In genomic region chrX:107677501-107677901, GRCh38 we compare ENCODE assay signal across 9 cellular contexts. TPM values are rescaled to one million over a fixed set of nuclear protein-coding genes. Genes with fewer than 3 reads are reported as not detected.
DNase-seq lines count a peak whose midpoint lies in the region; ATAC-seq, FAIRE-seq and TF ChIP-seq lines count a peak whose summit lies in the region.
"Had no signal": no experiment of that assay in that cellular context is flagged by ENCODE, and none has a peak within 500 bp of the region (broad histone marks: within the 10 kb centered on the region; RNA-seq: fewer than 3 reads in every experiment).

No MANE protein-coding gene starts in this region.

- H3K4me1 Mint-ChIP-seq in activated naive CD4-positive, alpha-beta T cell treated with anti-CD3 and anti-CD28 coated beads, Interleukin-2, amount 50 U/mL, for 24 hours, result peaks cover 67% of the 10 kb centered on the region
- H3K4me1 Mint-ChIP-seq in activated T-helper 17 cell treated with anti-CD3 and anti-CD28 coated beads, Interleukin-2, amount 50 U/mL, for 72 hours, result peaks cover 25% of the 10 kb centered on the region

- H3K4me3 ChIP-seq in kidney (ENCODE audit: low read length in 2 of 2) (peak overlapping the region; percentile 45 to 64), transverse colon (peak overlapping the region in 1 of 4 donors; percentile 63)

- no peak for FAIRE-seq in kidney (lab: Jason Lieb, UNC)

- H3K27me3 Mint-ChIP-seq in activated naive CD4-positive, alpha-beta T cell treated with anti-CD3 and anti-CD28 coated beads, Interleukin-2, amount 50 U/mL, for 24 hours, result no peaks in the 10 kb centered on the region
- no peaks in the 10 kb centered on the region for H3K27me3 Mint-ChIP-seq in activated T-helper 17 cell treated with anti-CD3 and anti-CD28 coated beads, Interleukin-2, amount 50 U/mL, for 72 hours

- H3K4me3 Mint-ChIP-seq in activated naive CD4-positive, alpha-beta T cell treated with anti-CD3 and anti-CD28 coated beads, Interleukin-2, amount 50 U/mL, for 24 hours, result peak overlapping the region; percentile 91
- peak overlapping the region; percentile 88 for H3K4me3 Mint-ChIP-seq in activated T-helper 17 cell treated with anti-CD3 and anti-CD28 coated beads, Interleukin-2, amount 50 U/mL, for 72 hours

- H3K27ac ChIP-seq in kidney (ENCODE audit: low read depth in 2 of 2, low read length in 2 of 2) (peak overlapping the region; percentile 91 to 93), transverse colon (peak overlapping the region; percentile 88 to 96 (median 92))

- in situ Hi-C loops in transverse colon (cut with MboI; ENCODE audit: low pct_ligation_motif_present in 1 of 4, low pct_unique_long_range_greater_than_20kb in 1 of 4, low sequenced_read_pairs in 3 of 4) (loop anchor here in 1 of 4 donors (5.0 kb wide), 1 partner anchor 40 kb away; no protein-coding TSS in a partner anchor), KBM-7 (cut with MboI; ENCODE audit: low pct_unique_long_range_greater_than_20kb, low sequenced_read_pairs) (loop anchor here (5.0 kb wide), 1 partner anchor 35 kb away; no protein-coding TSS in a partner anchor)

- H3K27ac Mint-ChIP-seq in activated naive CD4-positive, alpha-beta T cell treated with anti-CD3 and anti-CD28 coated beads, Interleukin-2, amount 50 U/mL, for 24 hours, result peak overlapping the region; percentile 98
- peak overlapping the region; percentile 98 for H3K27ac Mint-ChIP-seq in activated T-helper 17 cell treated with anti-CD3 and anti-CD28 coated beads, Interleukin-2, amount 50 U/mL, for 72 hours

- no peaks in the 10 kb centered on the region for H3K27me3 ChIP-seq in transverse colon

- no peaks in the 10 kb centered on the region for H3K36me3 Mint-ChIP-seq in activated naive CD4-positive, alpha-beta T cell treated with anti-CD3 and anti-CD28 coated beads, Interleukin-2, amount 50 U/mL, for 24 hours
- peaks cover 27% of the 10 kb centered on the region for H3K36me3 Mint-ChIP-seq in activated T-helper 17 cell treated with anti-CD3 and anti-CD28 coated beads, Interleukin-2, amount 50 U/mL, for 72 hours (ENCODE audit: low read depth)

- intact Hi-C loops in kidney (cut with DNase I), result no loop called here
- intact Hi-C loops in transverse colon (cut with DNase I; ENCODE audit: low total_unique reads), result loop anchor here (5.0 kb wide), 1 partner anchor 40 kb away; no protein-coding TSS in a partner anchor

- peak overlapping the region in 1 of 2 donors; percentile 55 for H3K9ac ChIP-seq in kidney (ENCODE audit: low read length in 2 of 2)

- DNase-seq in activated naive CD4-positive, alpha-beta T cell (lab: John Stamatoyannopoulos, UW), result no peak
- no peak for DNase-seq in kidney
- no peak for DNase-seq in transverse colon
- DNase-seq in NCI-H1105 (lab: John Stamatoyannopoulos, UW), result no peak
- DNase-seq in KBM-7, result no peak
- DNase-seq in NCI-H774 (lab: John Stamatoyannopoulos, UW), result no peak
- DNase-seq: activated CD4-positive, alpha-beta T cell treated with anti-CD3 and anti-CD28 coated beads for 1 hour had no signal

- no peak for TF ChIP-seq EP300 in transverse colon (IDR thresholded peaks at IDR 0.05; ENCODE audit: low read depth)

- no peaks in the 10 kb centered on the region for H3K9me3 ChIP-seq in kidney (ENCODE audit: control insufficient read depth in 1 of 2, low read length in 2 of 2)
- H3K9me3 ChIP-seq in transverse colon, result no peaks in the 10 kb centered on the region

- no peak for ATAC-seq in activated T-helper 17 cell treated with anti-CD3 and anti-CD28 coated beads, Interleukin-2, amount 50 U/mL, for 72 hours (replicated peaks)

- H3K9me3 Mint-ChIP-seq in activated naive CD4-positive, alpha-beta T cell treated with anti-CD3 and anti-CD28 coated beads, Interleukin-2, amount 50 U/mL, for 24 hours, result no peaks in the 10 kb centered on the region
- no peaks in the 10 kb centered on the region for H3K9me3 Mint-ChIP-seq in activated T-helper 17 cell treated with anti-CD3 and anti-CD28 coated beads, Interleukin-2, amount 50 U/mL, for 72 hours

- H3K36me3 ChIP-seq in kidney (ENCODE audit: control insufficient read depth in 1 of 2, insufficient read depth in 2 of 2, low read length in 2 of 2) (no peaks in the 10 kb centered on the region), transverse colon (no peaks in the 10 kb centered on the region)

- TF ChIP-seq POLR2A in transverse colon (IDR thresholded peaks at IDR 0.05), result no peak

- TF ChIP-seq CTCF in kidney (IDR thresholded peaks at IDR 0.05; ENCODE audit: borderline replicate concordance, extremely low read depth, insufficient read depth), result no peak
- TF ChIP-seq CTCF in transverse colon (IDR thresholded peaks at IDR 0.05), result no peak

- 52% methylated on average over 10 of the region's 10 CpGs; no CpG with 5 or more reads in 1 of the 2 donors for WGBS in transverse colon (ENCODE audit: low coverage in 1 of 2), 2 donors

- H3K4me1 ChIP-seq in kidney (ENCODE audit: control insufficient read depth in 1 of 2, insufficient read depth in 1 of 2, low read depth in 1 of 2, low read length in 2 of 2) (peaks cover 22 to 29% of the 10 kb centered on the region in 2 donors), transverse colon (peaks cover 4 to 36% (median 11%) of the 10 kb centered on the region in 4 donors)

RNA-seq across cellular contexts. Expression of gene PRPS1, which starts 49.2 kb away (rescaled TPM):
- 100 to 1,000 TPM in 1 of 2 donors, 10 to 100 TPM in 1; 58.6 to 107 TPM for total RNA-seq in activated T-helper 17 cell treated with anti-CD3 and anti-CD28 coated beads, Interleukin-2, amount 50 U/mL, for 72 hours
- total RNA-seq in kidney (32.8 TPM), transverse colon (10 to 100 TPM in 2 of 4 donors, 1 to 10 TPM in 2; 1.5 to 16.5 (median 12.4) TPM)
- 29.3 TPM for polyA plus RNA-seq in kidney (ENCODE audit: insufficient read depth, low read depth, low replicate concordance)
